9 cellular contexts compared by ENCODE assay signal in the genomic region with DNA sequence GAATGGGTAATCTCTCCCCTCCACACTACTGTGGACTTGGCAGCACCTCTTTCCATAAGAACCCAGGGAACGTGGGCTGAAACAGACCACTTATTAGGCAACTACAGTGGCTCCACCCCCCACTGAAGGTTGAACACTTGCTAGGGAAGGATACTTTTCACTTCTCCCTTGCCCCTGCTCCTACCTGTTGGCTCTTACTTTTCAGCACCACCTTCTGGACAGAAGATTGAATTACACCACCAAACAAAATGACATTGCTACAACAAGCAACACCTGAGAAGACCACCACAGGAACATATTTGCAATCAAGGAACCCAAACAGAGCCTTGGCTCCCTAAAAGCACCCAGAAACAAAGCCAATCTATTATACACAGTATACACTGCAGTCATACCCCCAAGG.
DNase-seq lines count a peak whose midpoint lies in the region; ATAC-seq and TF ChIP-seq lines count a peak whose summit lies in the region.
"Had no signal": no experiment of that assay in that cellular context is flagged by ENCODE, and none has a peak within 500 bp of the region (broad histone marks: within the 10 kb centered on the region; RNA-seq: fewer than 3 reads in every experiment).

No MANE protein-coding gene starts in this region.

- peak; percentile 91 for ATAC-seq in WTC11
- peak; percentile 81 for ATAC-seq in left lobe of liver
- ATAC-seq in stimulated activated naive CD8-positive, alpha-beta T cell treated with anti-CD3 and anti-CD28 coated beads, Interleukin-15, amount 100 ng/mL, for 72 hours: no peak

- H3K4me3 Mint-ChIP-seq in HFFc6: no peak overlapping the region
- H3K4me3 Mint-ChIP-seq in WTC11: no peak overlapping the region
- H3K4me3 Mint-ChIP-seq in stimulated activated naive CD8-positive, alpha-beta T cell treated with anti-CD3 and anti-CD28 coated beads, Interleukin-15, amount 100 ng/mL, for 72 hours: no peak overlapping the region

- DNase-seq in ELR (ENCODE audit: low read depth) (peak; percentile 23), HFFc6 (peak; percentile 10), WTC11 (ENCODE audit: low spot score) (peak; percentile 16), left lobe of liver (ENCODE audit: low spot score) (no peak), C1 segment of cervical spinal cord (lab: John Stamatoyannopoulos, UW) (no peak), NCI-H2171 treated with DMSO at 0.1 percent for 48 hours (lab: John Stamatoyannopoulos, UW) (no peak), amniotic stem cell (lab: John Stamatoyannopoulos, UW) (no peak)
- no peak for DNase-seq in stimulated activated naive CD8-positive, alpha-beta T cell treated with anti-CD3 and anti-CD28 coated beads, Interleukin-15, amount 100 ng/mL, for 72 hours
- DNase-seq: NCI-H1092 had no signal

- no peaks in the 10 kb centered on the region for H3K36me3 Mint-ChIP-seq in HFFc6 (ENCODE audit: low read depth)
- no peaks in the 10 kb centered on the region for H3K36me3 Mint-ChIP-seq in WTC11

- CTCF ChIA-PET in WTC11 (lab: Charles Lee): interaction anchor here (1.0 to 1.5 kb wide), 2 partner anchors 55 to 127 kb away, joined by 3 to 7 read pairs; no protein-coding TSS in a partner anchor

- POLR2A ChIA-PET in WTC11 (lab: Charles Lee): no interaction called here

- H3K4me1 Mint-ChIP-seq in HFFc6 (ENCODE audit: low read depth): no peaks in the 10 kb centered on the region
- no peaks in the 10 kb centered on the region for H3K4me1 Mint-ChIP-seq in WTC11
- no peaks in the 10 kb centered on the region for H3K4me1 Mint-ChIP-seq in stimulated activated naive CD8-positive, alpha-beta T cell treated with anti-CD3 and anti-CD28 coated beads, Interleukin-15, amount 100 ng/mL, for 72 hours

- H3K27ac Mint-ChIP-seq in HFFc6 (no peak overlapping the region), WTC11 (no peak overlapping the region)
- no peak overlapping the region for H3K27ac Mint-ChIP-seq in stimulated activated naive CD8-positive, alpha-beta T cell treated with anti-CD3 and anti-CD28 coated beads, Interleukin-15, amount 100 ng/mL, for 72 hours

- TF ChIP-seq CTCF in HFFc6 (IDR thresholded peaks at IDR 0.05) (peak; percentile 73), WTC11 (IDR thresholded peaks at IDR 0.05) (peak; percentile 58)

- peaks cover 10% of the 10 kb centered on the region; the same call in 1 of the 2 replicates for H3K27me3 Mint-ChIP-seq in HFFc6 (ENCODE audit: insufficient read depth)
- H3K27me3 Mint-ChIP-seq in WTC11 (ENCODE audit: low read depth): peaks cover 15% of the 10 kb centered on the region
- peaks cover 74% of the 10 kb centered on the region for H3K27me3 Mint-ChIP-seq in stimulated activated naive CD8-positive, alpha-beta T cell treated with anti-CD3 and anti-CD28 coated beads, Interleukin-15, amount 100 ng/mL, for 72 hours

- H3K9me3 Mint-ChIP-seq in HFFc6 (no peaks in the 10 kb centered on the region), WTC11 (peaks cover 22% of the 10 kb centered on the region)
- peaks cover 14 to 19% of the 10 kb centered on the region in 2 donors for H3K9me3 Mint-ChIP-seq in stimulated activated naive CD8-positive, alpha-beta T cell treated with anti-CD3 and anti-CD28 coated beads, Interleukin-15, amount 100 ng/mL, for 72 hours

TF ChIP-seq in WTC11, 78 proteins besides CTCF, POLR2A, EP300 and RAD21 (continues in another document):
- TF ChIP-seq GTF2I (CRISPR knock-in tag; conservative IDR thresholded peaks at IDR 0.05) (no peak), TEAD4 (CRISPR knock-in tag; IDR thresholded peaks at IDR 0.05) (no peak), NFYB (CRISPR knock-in tag; conservative IDR thresholded peaks at IDR 0.05; ENCODE audit: low read depth) (no peak), ESRRA (CRISPR knock-in tag; IDR thresholded peaks at IDR 0.05; ENCODE audit: borderline replicate concordance) (no peak), E2F4 (CRISPR knock-in tag; IDR thresholded peaks at IDR 0.05; ENCODE audit: borderline replicate concordance, low read depth) (no peak), GABPB1 (CRISPR knock-in tag; IDR thresholded peaks at IDR 0.05) (no peak), KAT7 (CRISPR knock-in tag; IDR thresholded peaks at IDR 0.05; ENCODE audit: borderline replicate concordance) (no peak), ZNF512 (CRISPR knock-in tag; IDR thresholded peaks at IDR 0.05; ENCODE audit: borderline replicate concordance) (no peak), ETV6 (CRISPR knock-in tag; IDR thresholded peaks at IDR 0.05) (no peak), NFATC4 (CRISPR knock-in tag; IDR thresholded peaks at IDR 0.05) (no peak), JUN (CRISPR knock-in tag; IDR thresholded peaks at IDR 0.05) (no peak), JAZF1 (CRISPR knock-in tag; IDR thresholded peaks at IDR 0.05) (no peak), PRRX2 (CRISPR knock-in tag; IDR thresholded peaks at IDR 0.05) (no peak), ZNF281 (CRISPR knock-in tag; IDR thresholded peaks at IDR 0.05) (no peak), FOXP1 (CRISPR knock-in tag; IDR thresholded peaks at IDR 0.05; ENCODE audit: borderline replicate concordance) (no peak)
- TF ChIP-seq, protein P1, sequence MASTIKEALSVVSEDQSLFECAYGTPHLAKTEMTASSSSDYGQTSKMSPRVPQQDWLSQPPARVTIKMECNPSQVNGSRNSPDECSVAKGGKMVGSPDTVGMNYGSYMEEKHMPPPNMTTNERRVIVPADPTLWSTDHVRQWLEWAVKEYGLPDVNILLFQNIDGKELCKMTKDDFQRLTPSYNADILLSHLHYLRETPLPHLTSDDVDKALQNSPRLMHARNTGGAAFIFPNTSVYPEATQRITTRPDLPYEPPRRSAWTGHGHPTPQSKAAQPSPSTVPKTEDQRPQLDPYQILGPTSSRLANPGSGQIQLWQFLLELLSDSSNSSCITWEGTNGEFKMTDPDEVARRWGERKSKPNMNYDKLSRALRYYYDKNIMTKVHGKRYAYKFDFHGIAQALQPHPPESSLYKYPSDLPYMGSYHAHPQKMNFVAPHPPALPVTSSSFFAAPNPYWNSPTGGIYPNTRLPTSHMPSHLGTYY (CRISPR knock-in tag; IDR thresholded peaks at IDR 0.05): no peak

Comparison
In these comparisons a context has a peak if more than half of its experiments do, and no peak if none do; other contexts are left out.
1. DNase-seq: peak in ELR (single experiment), HFFc6 (single experiment) and WTC11 (single experiment); none in left lobe of liver (single experiment), stimulated activated naive CD8-positive, alpha-beta T cell treated with anti-CD3 and anti-CD28 coated beads, Interleukin-15, amount 100 ng/mL, for 72 hours (0 of 2), C1 segment of cervical spinal cord (0 of 14), NCI-H2171 treated with DMSO at 0.1 percent for 48 hours (single experiment) and amniotic stem cell (single experiment).